In genomic region chr7:45591101-45591906, GRCh38 we compare ENCODE assay signal across 1 cellular context.
TF ChIP-seq lines count a peak whose summit lies in the region.

No MANE protein-coding gene starts in this region.

TF ChIP-seq in HepG2, 621 proteins besides CTCF, POLR2A, EP300 and RAD21 (continued from another document):
- TF ChIP-seq LRRFIP1 (CRISPR knock-in tag; conservative IDR thresholded peaks at IDR 0.05) (no peak), CSRNP2 (CRISPR knock-in tag; conservative IDR thresholded peaks at IDR 0.05; ENCODE audit: low read depth) (no peak), ZNF274 (CRISPR knock-in tag; IDR thresholded peaks at IDR 0.05) (no peak), ZNF337 (CRISPR knock-in tag; IDR thresholded peaks at IDR 0.05; ENCODE audit: borderline replicate concordance, low read depth) (no peak), ZNF703 (CRISPR knock-in tag; IDR thresholded peaks at IDR 0.05; ENCODE audit: borderline replicate concordance) (no peak), ZFAT (CRISPR knock-in tag; conservative IDR thresholded peaks at IDR 0.05) (no peak), CENPBD1 (CRISPR knock-in tag; IDR thresholded peaks at IDR 0.05; ENCODE audit: borderline replicate concordance, low read depth) (no peak), FLYWCH1 (CRISPR knock-in tag; IDR thresholded peaks at IDR 0.05) (no peak), SPEN (CRISPR knock-in tag; IDR thresholded peaks at IDR 0.05; ENCODE audit: low read depth) (no peak), DNMT3B (CRISPR knock-in tag; conservative IDR thresholded peaks at IDR 0.05) (no peak), THRA (CRISPR knock-in tag; IDR thresholded peaks at IDR 0.05; ENCODE audit: borderline replicate concordance) (no peak), BRCA1 (CRISPR knock-in tag; IDR thresholded peaks at IDR 0.05) (no peak), AKAP8 (CRISPR knock-in tag; IDR thresholded peaks at IDR 0.05) (no peak), HOMEZ (CRISPR knock-in tag; IDR thresholded peaks at IDR 0.05; ENCODE audit: low read depth) (no peak), ZNF841 (CRISPR knock-in tag; IDR thresholded peaks at IDR 0.05; ENCODE audit: borderline replicate concordance) (no peak), ZSCAN31 (CRISPR knock-in tag; IDR thresholded peaks at IDR 0.05; ENCODE audit: low read depth) (no peak)
TF ChIP-seq in HepG2: peak in this region for 0.
